1 cellular context compared by ENCODE assay signal in the genomic region with DNA sequence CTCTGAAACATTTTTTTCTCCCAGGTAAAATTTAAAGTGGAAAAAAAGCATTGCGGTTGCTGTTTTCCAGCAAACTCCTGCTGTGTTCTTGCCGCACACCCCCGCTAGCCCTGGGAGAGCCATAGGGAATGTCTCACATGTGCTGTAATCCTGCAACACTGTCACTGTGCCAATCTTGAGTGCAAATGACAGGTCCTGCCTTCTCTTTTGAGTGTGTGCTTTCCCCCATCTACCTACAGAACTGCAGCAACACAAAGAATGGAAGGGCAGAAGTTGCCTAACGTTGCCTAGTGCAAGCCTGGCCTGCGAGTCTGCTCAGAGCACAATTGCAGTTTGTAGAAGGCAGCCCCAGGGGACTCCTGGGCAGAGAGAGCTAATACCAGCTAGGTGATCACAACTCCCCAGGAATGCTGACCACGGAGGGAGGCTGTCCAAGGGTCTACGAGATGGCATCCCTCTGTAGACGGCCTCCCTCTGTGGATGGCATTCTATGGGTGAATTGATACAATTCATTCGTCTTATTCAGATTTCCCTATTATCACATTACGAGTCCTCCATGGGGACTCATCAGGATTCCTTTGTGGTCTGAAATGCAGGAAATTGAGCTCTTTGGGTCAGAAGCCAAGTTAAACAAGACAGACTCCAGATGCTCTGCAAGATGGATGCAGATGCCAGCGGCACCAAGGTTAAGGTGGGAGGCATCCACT.
TF ChIP-seq lines count a peak whose summit lies in the region.

No MANE protein-coding gene starts in this region.

TF ChIP-seq in SK-N-SH, 30 proteins besides CTCF, POLR2A, EP300 and RAD21 (continued from another document):
- TF ChIP-seq ELF1 (IDR thresholded peaks at IDR 0.05) (peak; percentile 55; the same call in 1 of the 2 replicates), EZH2phosphoT487 (IDR thresholded peaks at IDR 0.05; ENCODE audit: borderline replicate concordance, low read depth) (no peak), POLR2AphosphoS5 (IDR thresholded peaks at IDR 0.05; ENCODE audit: low read depth, low read length) (peak; percentile 84; the same call in 1 of the 2 replicates), NRF1 (IDR thresholded peaks at IDR 0.05; ENCODE audit: low read depth, low read length) (no peak), GABPA (IDR thresholded peaks at IDR 0.05; ENCODE audit: low read depth) (no peak), RCOR1 (IDR thresholded peaks at IDR 0.05; ENCODE audit: low read length) (no peak), JUND (IDR thresholded peaks at IDR 0.05) (peak; percentile 81), ZBTB33 (IDR thresholded peaks at IDR 0.05; ENCODE audit: borderline replicate concordance, low read depth) (peak; percentile 84), RXRA (IDR thresholded peaks at IDR 0.05; ENCODE audit: borderline replicate concordance, low read depth) (peak; percentile 89), RFX5 (IDR thresholded peaks at IDR 0.05; ENCODE audit: low read length) (no peak), USF2 (IDR thresholded peaks at IDR 0.05; ENCODE audit: borderline replicate concordance, low read depth, low read length) (no peak), YY1 (IDR thresholded peaks at IDR 0.05; ENCODE audit: low read depth) (no peak), REST (IDR thresholded peaks at IDR 0.05; ENCODE audit: low read depth, low read length) (no peak), FOXJ3 (CRISPR knock-in tag; IDR thresholded peaks at IDR 0.05) (no peak)
- TF ChIP-seq, protein P1, sequence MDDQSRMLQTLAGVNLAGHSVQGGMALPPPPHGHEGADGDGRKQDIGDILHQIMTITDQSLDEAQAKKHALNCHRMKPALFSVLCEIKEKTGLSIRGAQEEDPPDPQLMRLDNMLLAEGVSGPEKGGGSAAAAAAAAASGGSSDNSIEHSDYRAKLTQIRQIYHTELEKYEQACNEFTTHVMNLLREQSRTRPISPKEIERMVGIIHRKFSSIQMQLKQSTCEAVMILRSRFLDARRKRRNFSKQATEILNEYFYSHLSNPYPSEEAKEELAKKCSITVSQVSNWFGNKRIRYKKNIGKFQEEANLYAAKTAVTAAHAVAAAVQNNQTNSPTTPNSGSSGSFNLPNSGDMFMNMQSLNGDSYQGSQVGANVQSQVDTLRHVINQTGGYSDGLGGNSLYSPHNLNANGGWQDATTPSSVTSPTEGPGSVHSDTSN (IDR thresholded peaks at IDR 0.05), result peak; percentile 94
- TF ChIP-seq, protein P2, sequence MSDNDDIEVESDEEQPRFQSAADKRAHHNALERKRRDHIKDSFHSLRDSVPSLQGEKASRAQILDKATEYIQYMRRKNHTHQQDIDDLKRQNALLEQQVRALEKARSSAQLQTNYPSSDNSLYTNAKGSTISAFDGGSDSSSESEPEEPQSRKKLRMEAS (IDR thresholded peaks at IDR 0.05; ENCODE audit: low read depth), result peak; percentile 49; the same call in 1 of the 2 replicates
- TF ChIP-seq, protein P3, sequence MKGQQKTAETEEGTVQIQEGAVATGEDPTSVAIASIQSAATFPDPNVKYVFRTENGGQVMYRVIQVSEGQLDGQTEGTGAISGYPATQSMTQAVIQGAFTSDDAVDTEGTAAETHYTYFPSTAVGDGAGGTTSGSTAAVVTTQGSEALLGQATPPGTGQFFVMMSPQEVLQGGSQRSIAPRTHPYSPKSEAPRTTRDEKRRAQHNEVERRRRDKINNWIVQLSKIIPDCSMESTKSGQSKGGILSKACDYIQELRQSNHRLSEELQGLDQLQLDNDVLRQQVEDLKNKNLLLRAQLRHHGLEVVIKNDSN (IDR thresholded peaks at IDR 0.05; ENCODE audit: borderline replicate concordance, low read depth), result no peak
